9 cellular contexts compared by ENCODE assay signal in genomic region chr2:219551412-219551811, GRCh38. TPM values are rescaled to one million over a fixed set of nuclear protein-coding genes. Genes with fewer than 3 reads are reported as not detected.
DNase-seq lines count a peak whose midpoint lies in the region; ATAC-seq and TF ChIP-seq lines count a peak whose summit lies in the region.
"Had no signal": no experiment of that assay in that cellular context is flagged by ENCODE, and none has a peak within 500 bp of the region (broad histone marks: within the 10 kb centered on the region; RNA-seq: fewer than 3 reads in every experiment).

No MANE protein-coding gene starts in this region.

- POLR2A ChIA-PET in OCI-LY7 (lab: Charles Lee): no interaction called here

- ATAC-seq in HG03521 (IDR thresholded peaks at IDR 0.05; ENCODE audit: unreplicated experiment): no peak

- H3K27ac ChIP-seq in OCI-LY7 (ENCODE audit: low read depth, low read length, poor library complexity, severe bottlenecking): no peak overlapping the region
- H3K27ac ChIP-seq: psoas muscle had no signal

- no peak overlapping the region for H2AFZ ChIP-seq in OCI-LY7 (ENCODE audit: low read length)

- no peak for TF ChIP-seq CTCF in OCI-LY7 (conservative IDR thresholded peaks at IDR 0.05; ENCODE audit: low read length)

- H4K20me1 ChIP-seq in OCI-LY7 (ENCODE audit: insufficient read depth, low read length): no peaks in the 10 kb centered on the region

- no peaks in the 10 kb centered on the region for H3K79me2 ChIP-seq in OCI-LY7 (ENCODE audit: insufficient read depth, low read depth, low read length)

- peak overlapping the region; percentile 94; the same call in 1 of the 2 replicates for H3K4me2 ChIP-seq in OCI-LY7 (ENCODE audit: low read length)

- no peaks in the 10 kb centered on the region for H3K9me3 ChIP-seq in OCI-LY7 (ENCODE audit: low read length)
- H3K9me3 ChIP-seq: psoas muscle had no signal

- DNase-seq in EL (peak; percentile 63), OCI-LY7 (ENCODE audit: low spot score) (no peak), fibroblast of gingiva (ENCODE audit: low read depth) (peak; percentile 14), posterior vena cava (ENCODE audit: low spot score) (peak; percentile 83), NCI-H128 (lab: John Stamatoyannopoulos, UW; ENCODE audit: unreplicated experiment) (no peak), activated gamma-delta T cell (lab: John Stamatoyannopoulos, UW) (no peak), COR-L47 (lab: John Stamatoyannopoulos, UW) (no peak)
- DNase-seq: psoas muscle had no signal

- no peaks in the 10 kb centered on the region for H3K9me2 ChIP-seq in OCI-LY7 (ENCODE audit: insufficient read depth, low read length)

- peaks cover 7% of the 10 kb centered on the region for H3K4me1 ChIP-seq in OCI-LY7 (ENCODE audit: insufficient read depth, low read length, poor library complexity, severe bottlenecking)

- no peak overlapping the region for H3K4me3 ChIP-seq in OCI-LY7 (ENCODE audit: low read depth, low read length, poor library complexity, severe bottlenecking)

- no peaks in the 10 kb centered on the region for H3K36me3 ChIP-seq in OCI-LY7 (ENCODE audit: insufficient read depth, low read length)

- intact Hi-C loops in OCI-LY7 (cut with micrococcal nuclease; ENCODE audit: unreplicated experiment): no loop called here
- intact Hi-C loops in posterior vena cava (cut with DNase I): no loop called here

- BruUV-seq in OCI-LY7 (replicated peaks; lab: Mats Ljungman, UMichigan): no TSS peak

- CTCF ChIA-PET in OCI-LY7 (lab: Charles Lee; ENCODE audit: unreplicated experiment): interaction anchor here (0.6 kb wide), 2 partner anchors 28 to 63 kb away, joined by 3 to 4 read pairs; no protein-coding TSS in a partner anchor

RNA-seq across cellular contexts. Expression of gene TMEM198, which starts 7.6 kb away (rescaled TPM):
- 1.4 and 2.5 TPM in 2 replicates for total RNA-seq in OCI-LY7 (2014; rRNA removed; shearing (Covaris generic))
- total RNA-seq in OCI-LY7 (2022) (6.1 and 6.6 TPM in 2 replicates), posterior vena cava (1 to 10 TPM; 3.0 to 3.2 TPM)

RNA-seq across cellular contexts. Expression of gene CHPF, which starts 7.8 kb away (rescaled TPM):
- 14.5 and 24.1 TPM in 2 replicates for total RNA-seq in OCI-LY7 (2014; rRNA removed; shearing (Covaris generic))
- 30.5 and 33.0 TPM in 2 replicates for total RNA-seq in OCI-LY7 (2022)
- total RNA-seq in posterior vena cava: 10 to 100 TPM; 42.9 to 51.1 TPM

RNA-seq across cellular contexts. Expression of gene OBSL1, which starts 19.9 kb away (rescaled TPM):
- 0.25 TPM in 1 of 2 replicates, not detected in the other for total RNA-seq in OCI-LY7 (2014; rRNA removed; shearing (Covaris generic))
- total RNA-seq in OCI-LY7 (2022): 0.18 TPM in 1 of 2 replicates, not detected in the other
- 10 to 100 TPM; 40.7 to 57.7 TPM for total RNA-seq in posterior vena cava

RNA-seq across cellular contexts. Expression of gene INHA, which starts 20.7 kb away (rescaled TPM):
- total RNA-seq in OCI-LY7 (2014; rRNA removed; shearing (Covaris generic)): not detected in 2 replicates
- total RNA-seq in OCI-LY7 (2022) (not detected in 2 replicates), posterior vena cava (under 1 TPM in 1 of 2 donors, not detected in 1; 0.37 TPM)

RNA-seq across cellular contexts. Expression of gene ASIC4, which starts 37.1 kb away (rescaled TPM):
- 0.39 and 0.73 TPM in 2 replicates for total RNA-seq in OCI-LY7 (2014; rRNA removed; shearing (Covaris generic))
- total RNA-seq in OCI-LY7 (2022) (0.74 and 0.96 TPM in 2 replicates), posterior vena cava (under 1 TPM in 1 of 2 donors, not detected in 1; 0.38 TPM)

Comparison
In these comparisons a context has a peak if more than half of its experiments do, and no peak if none do; other contexts are left out.
1. DNase-seq: peak in EL (single experiment), fibroblast of gingiva (single experiment) and posterior vena cava (single experiment); none in OCI-LY7 (single experiment), NCI-H128 (single experiment), activated gamma-delta T cell (single experiment) and COR-L47 (single experiment).
2. RNA of gene OBSL1, which starts 19.9 kb away (total RNA-seq): 40.7 to 57.7 TPM in posterior vena cava; 0.18 to 0.25 TPM in OCI-LY7; every median in the first group is over 10 times any median in the second.